Comparison of ENCODE assay signal across 13 cellular contexts in the genomic region with DNA sequence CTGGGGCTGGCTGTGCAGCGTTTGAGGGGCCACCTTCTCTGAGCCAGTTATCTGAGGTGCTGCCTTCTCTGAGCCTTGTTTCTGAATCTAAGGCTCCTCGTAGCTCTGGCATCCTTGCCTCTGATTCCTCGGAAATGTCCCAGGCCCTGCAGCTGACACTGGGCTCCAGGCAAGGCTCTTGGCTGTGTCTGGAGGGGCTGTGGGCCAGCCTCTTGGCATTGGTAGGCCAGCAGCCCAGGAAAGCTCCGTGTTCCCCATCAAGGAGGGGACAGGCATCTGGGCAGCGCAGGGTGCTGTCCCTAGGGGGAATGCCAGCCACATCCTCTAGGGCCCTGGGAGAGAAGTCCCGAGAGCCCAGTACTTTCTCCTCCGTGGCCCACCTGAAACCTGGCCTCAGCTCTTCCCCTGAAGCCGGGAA. TPM values are rescaled to one million over a fixed set of nuclear protein-coding genes. Genes with fewer than 3 reads are reported as not detected.
DNase-seq lines count a peak whose midpoint lies in the region; ATAC-seq and TF ChIP-seq lines count a peak whose summit lies in the region.
"Had no signal": no experiment of that assay in that cellular context is flagged by ENCODE, and none has a peak within 500 bp of the region (broad histone marks: within the 10 kb centered on the region; RNA-seq: fewer than 3 reads in every experiment).

No MANE protein-coding gene starts in this region.

- H2AFZ ChIP-seq in GM23248 (0 out of 2 replicates have a peak overlapping the region, but pooled peaks have one; percentile 12), smooth muscle cell (ENCODE audit: low read depth) (no peak overlapping the region)

- in situ Hi-C loops in GM23248 (cut with MboI) (no loop called here), brain microvascular endothelial cell (cut with HindIII; ENCODE audit: low pct_ligation_motif_present, low sequenced_read_pairs) (no loop called here)

- WGBS in GM23248 (ENCODE audit: low coverage in 1 of 2, low lambda C conversion rate in 2 of 2, missing lambda C conversion rate in 2 of 2), 2 experiments = 30% methylated on average over 8 of the region's 8 CpGs
- 81% methylated on average over 8 of the region's 8 CpGs for WGBS in smooth muscle cell (ENCODE audit: low lambda C conversion rate)

- H4K20me1 ChIP-seq in GM23248 (ENCODE audit: insufficient read depth) (no peaks in the 10 kb centered on the region), smooth muscle cell (ENCODE audit: low read depth) (no peaks in the 10 kb centered on the region)

- ATAC-seq in GM18861 (IDR thresholded peaks at IDR 0.05; ENCODE audit: unreplicated experiment) = no peak

- no peaks in the 10 kb centered on the region for H3K36me3 ChIP-seq in GM23248 (ENCODE audit: low read depth)
- H3K36me3 ChIP-seq in brain microvascular endothelial cell (replicated peaks) = no peaks in the 10 kb centered on the region
- no peaks in the 10 kb centered on the region for H3K36me3 ChIP-seq in smooth muscle cell (ENCODE audit: low read depth)
- H3K36me3 ChIP-seq: tibial nerve had no signal

- H3K4me1 ChIP-seq in GM23248 (ENCODE audit: insufficient read depth) (peaks cover 47% of the 10 kb centered on the region), smooth muscle cell (ENCODE audit: low read depth) (peaks cover 16% of the 10 kb centered on the region)

- H3K27ac ChIP-seq in GM23248 = peak overlapping the region; percentile 96
- H3K27ac ChIP-seq in brain microvascular endothelial cell = peak overlapping the region; percentile 82
- peak overlapping the region; percentile 96 for H3K27ac ChIP-seq in smooth muscle cell (ENCODE audit: low read depth)

- H3K9ac ChIP-seq in GM23248 = peak overlapping the region; percentile 76
- H3K9ac ChIP-seq in smooth muscle cell (ENCODE audit: low read depth) = no peak overlapping the region

- H3K4me2 ChIP-seq in GM23248 (ENCODE audit: unreplicated experiment) (peak overlapping the region; percentile 48), smooth muscle cell (peak overlapping the region; percentile 66)

- H3F3A ChIP-seq in GM23248 (ENCODE audit: insufficient read depth) = peaks cover 32% of the 10 kb centered on the region
- peaks cover 14% of the 10 kb centered on the region for H3F3A ChIP-seq in smooth muscle cell (ENCODE audit: low read depth)

- TF ChIP-seq CTCF in brain microvascular endothelial cell (IDR thresholded peaks at IDR 0.05; ENCODE audit: low read depth, low read length, missing control alignments) (no peak), smooth muscle cell (IDR thresholded peaks at IDR 0.05; ENCODE audit: borderline replicate concordance, insufficient read depth, poor library complexity, severe bottlenecking) (no peak)

- H3K27me3 ChIP-seq in GM23248 (replicated peaks; ENCODE audit: insufficient read depth) (no peaks in the 10 kb centered on the region), brain microvascular endothelial cell (replicated peaks) (no peaks in the 10 kb centered on the region), smooth muscle cell (ENCODE audit: low read depth) (no peaks in the 10 kb centered on the region)
- H3K27me3 ChIP-seq: tibial nerve had no signal

- DNase-seq in GM23248 (peak; percentile 17), brain microvascular endothelial cell (no peak), medulla oblongata (ENCODE audit: extremely low spot score) (peak; percentile 72), smooth muscle cell (lab: John Stamatoyannopoulos, UW; ENCODE audit: unreplicated experiment) (no peak), iPS-NIHi7 (ENCODE audit: extremely low spot score) (no peak), NCI-H2029 treated with DMSO at 0.1 percent for 48 hours (lab: John Stamatoyannopoulos, UW) (no peak)
- no peak for DNase-seq in activated CD4-positive, alpha-beta T cell treated with anti-CD3 and anti-CD28 coated beads for 1 hour
- DNase-seq: left cardiac atrium; naive B cell; NCI-H187 treated with DMSO at 0.1 percent for 48 hours; stimulated activated CD4-positive, alpha-beta T cell treated with anti-CD3 and anti-CD28 coated beads, Interleukin-2, amount 100 ng/mL, for 24 hours had no signal

- H3K79me2 ChIP-seq in GM23248 (ENCODE audit: insufficient read depth) (no peaks in the 10 kb centered on the region), smooth muscle cell (ENCODE audit: low read depth) (no peaks in the 10 kb centered on the region)

- H3K9me3 ChIP-seq in GM23248 (ENCODE audit: low read depth) (no peaks in the 10 kb centered on the region), smooth muscle cell (replicated peaks; ENCODE audit: low read depth) (no peaks in the 10 kb centered on the region)
- H3K9me3 ChIP-seq: tibial nerve had no signal

- H3K4me3 ChIP-seq in GM23248 = no peak overlapping the region
- H3K4me3 ChIP-seq in brain microvascular endothelial cell (ENCODE audit: low read depth, low read length) = no peak overlapping the region
- H3K4me3 ChIP-seq in smooth muscle cell = no peak overlapping the region
- H3K4me3 ChIP-seq: tibial nerve had no signal

- H3K9me2 ChIP-seq in GM23248 (ENCODE audit: insufficient read depth) = no peaks in the 10 kb centered on the region

RNA-seq across cellular contexts. Expression of a gene that starts 40.7 kb away (rescaled TPM):
- total RNA-seq in GM23248 (2014; rRNA removed; shearing (Covaris generic)) = 9.0 and 27.0 TPM in 2 replicates
- polyA plus RNA-seq in GM23248 (2016; fragmentation: Nextera tagmentation; extraction: Ambion mirVana) = 16.6 TPM in 2 replicates
- total RNA-seq in smooth muscle cell = 11.2 and 41.9 TPM in 2 replicates
- 4.5 and 8.5 TPM in 2 replicates for polyA plus RNA-seq in smooth muscle cell

Comparison
In these comparisons a context has a peak if more than half of its experiments do, and no peak if none do; other contexts are left out.
1. DNase-seq: peak in GM23248 (single experiment) and medulla oblongata (single experiment); none in brain microvascular endothelial cell (single experiment), smooth muscle cell (single experiment), iPS-NIHi7 (single experiment), activated CD4-positive, alpha-beta T cell treated with anti-CD3 and anti-CD28 coated beads for 1 hour (single experiment) and NCI-H2029 treated with DMSO at 0.1 percent for 48 hours (single experiment).
2. Peak in every context shown above with its lines, with median percentiles within 50 percentile points of each other: H3K27ac ChIP-seq.